ENCODE assay signal across 17 cellular contexts in the genomic region with DNA sequence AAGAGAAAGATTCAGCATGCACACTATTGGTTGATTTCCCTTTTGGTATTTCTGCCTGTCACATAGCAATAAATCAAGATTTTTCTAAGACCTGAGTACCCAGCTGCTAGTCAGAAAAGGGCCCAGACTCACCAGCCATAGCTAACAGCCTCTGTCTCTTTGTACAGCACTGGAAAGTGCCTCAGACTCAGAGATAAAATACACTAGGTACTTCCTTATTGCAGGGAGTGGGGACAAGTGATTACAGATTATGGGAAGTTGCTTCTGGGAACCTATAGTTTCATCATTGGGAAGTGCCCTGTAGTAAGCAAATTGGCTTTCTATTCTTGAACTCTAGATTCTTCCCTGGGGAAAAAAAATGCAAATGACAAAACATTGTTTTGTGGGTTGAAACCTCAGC. TPM values are rescaled to one million over a fixed set of nuclear protein-coding genes. Genes with fewer than 3 reads are reported as not detected.
A peak's percentile ranks its signal among the peaks of the same experiment; 100 is the strongest.
DNase-seq lines count a peak whose midpoint lies in the region; ATAC-seq and TF ChIP-seq lines count a peak whose summit lies in the region.
"Had no signal": no experiment of that assay in that cellular context is flagged by ENCODE, and none has a peak within 500 bp of the region (broad histone marks: within the 10 kb centered on the region; RNA-seq: fewer than 3 reads in every experiment).

A gene (minus strand): TSS at position 171 of the 400 bp plus-strand sequence. CDS start 32 bp downstream, at position 139.

- H3K27ac Mint-ChIP-seq in stimulated activated memory B cell treated with anti-CD40 and anti-IgM and Interleukin-4, amounts not matched to agents 10 μg/mL and 1 μg/mL and 100 μg/mL, for 72 hours, result peak within 1 kb of the TSS; percentile 19
- no peak within 1 kb of the TSS for H3K27ac Mint-ChIP-seq in activated CD8-positive, alpha-beta T cell treated with anti-CD3 and anti-CD28 coated beads for 36 hours

- H3K27me3 ChIP-seq in brain microvascular endothelial cell (replicated peaks), result no peaks in the 10 kb centered on the region

- H3K4me3 Mint-ChIP-seq in stimulated activated memory B cell treated with anti-CD40 and anti-IgM and Interleukin-4, amounts not matched to agents 10 μg/mL and 1 μg/mL and 100 μg/mL, for 72 hours, result no peak within 1 kb of the TSS
- no peak within 1 kb of the TSS for H3K4me3 Mint-ChIP-seq in activated CD8-positive, alpha-beta T cell treated with anti-CD3 and anti-CD28 coated beads for 36 hours

- CTCF ChIA-PET in activated CD8-positive, alpha-beta T cell treated with anti-CD3 and anti-CD28 coated beads for 36 hours (lab: Charles Lee), result no interaction called here

- no peak within 1 kb of the TSS for H3K4me3 ChIP-seq in brain microvascular endothelial cell (ENCODE audit: low read depth, low read length)
- H3K4me3 ChIP-seq: A549 had no signal

- DNase-seq in NOMO-1 (lab: John Stamatoyannopoulos, UW; ENCODE audit: unreplicated experiment in 2 of 2) (peak; percentile 29 to 44), NOMO-1 treated with dmso at 0.1 percent for 144 hours (lab: John Stamatoyannopoulos, UW; ENCODE audit: unreplicated experiment) (no peak), MV-4-11 (lab: John Stamatoyannopoulos, UW) (peak; percentile 58), epithelial cell of prostate (ENCODE audit: low read depth, low spot score) (no peak), brain microvascular endothelial cell (no peak), NCI-H524 (lab: John Stamatoyannopoulos, UW) (no peak)
- no peak for DNase-seq in activated CD8-positive, alpha-beta T cell treated with anti-CD3 and anti-CD28 coated beads for 36 hours
- DNase-seq: activated naive CD4-positive, alpha-beta T cell; NCI-H226; stimulated activated CD4-positive, alpha-beta T cell treated with anti-CD3 and anti-CD28 coated beads, Interleukin-12 subunit alpha, Interleukin-12 subunit beta, amount 100 ng/mL, for 4 hours; T-helper 2 cell had no signal

- in situ Hi-C loops in brain microvascular endothelial cell (cut with HindIII; ENCODE audit: low pct_ligation_motif_present, low sequenced_read_pairs), result no loop called here

- intact Hi-C loops in activated CD8-positive, alpha-beta T cell treated with anti-CD3 and anti-CD28 coated beads for 36 hours (cut with micrococcal nuclease), result no loop called here

- no peaks in the 10 kb centered on the region for H3K27me3 Mint-ChIP-seq in stimulated activated memory B cell treated with anti-CD40 and anti-IgM and Interleukin-4, amounts not matched to agents 10 μg/mL and 1 μg/mL and 100 μg/mL, for 72 hours
- H3K27me3 Mint-ChIP-seq in activated CD8-positive, alpha-beta T cell treated with anti-CD3 and anti-CD28 coated beads for 36 hours, result no peaks in the 10 kb centered on the region

- H3K27ac ChIP-seq in epithelial cell of prostate, result peak within 1 kb of the TSS; percentile 1
- no peak within 1 kb of the TSS for H3K27ac ChIP-seq in brain microvascular endothelial cell
- H3K27ac ChIP-seq: A549 had no signal

- no peak for ATAC-seq in stimulated activated memory B cell treated with anti-CD40 and anti-IgM and Interleukin-4, amounts not matched to agents 10 μg/mL and 1 μg/mL and 100 μg/mL, for 72 hours
- no peak for ATAC-seq in activated CD8-positive, alpha-beta T cell treated with anti-CD3 and anti-CD28 coated beads for 36 hours
- ATAC-seq: A549 had no signal

- POLR2A ChIA-PET in activated CD8-positive, alpha-beta T cell treated with anti-CD3 and anti-CD28 coated beads for 36 hours (lab: Charles Lee), result no interaction called here

- no peak for TF ChIP-seq CTCF in brain microvascular endothelial cell (IDR thresholded peaks at IDR 0.05; ENCODE audit: low read depth, low read length, missing control alignments)
- no peak for TF ChIP-seq CTCF in activated CD8-positive, alpha-beta T cell treated with anti-CD3 and anti-CD28 coated beads for 36 hours (IDR thresholded peaks at IDR 0.05)

- no peaks in the 10 kb centered on the region for H3K9me3 Mint-ChIP-seq in stimulated activated memory B cell treated with anti-CD40 and anti-IgM and Interleukin-4, amounts not matched to agents 10 μg/mL and 1 μg/mL and 100 μg/mL, for 72 hours
- H3K9me3 Mint-ChIP-seq in activated CD8-positive, alpha-beta T cell treated with anti-CD3 and anti-CD28 coated beads for 36 hours, result peaks cover 1% of the 10 kb centered on the region

- peaks cover 35% of the 10 kb centered on the region for H3K36me3 Mint-ChIP-seq in stimulated activated memory B cell treated with anti-CD40 and anti-IgM and Interleukin-4, amounts not matched to agents 10 μg/mL and 1 μg/mL and 100 μg/mL, for 72 hours
- peaks cover 15% of the 10 kb centered on the region for H3K36me3 Mint-ChIP-seq in activated CD8-positive, alpha-beta T cell treated with anti-CD3 and anti-CD28 coated beads for 36 hours (ENCODE audit: low read depth)

- peaks cover 38% of the 10 kb centered on the region for H3K4me1 Mint-ChIP-seq in stimulated activated memory B cell treated with anti-CD40 and anti-IgM and Interleukin-4, amounts not matched to agents 10 μg/mL and 1 μg/mL and 100 μg/mL, for 72 hours
- H3K4me1 Mint-ChIP-seq in activated CD8-positive, alpha-beta T cell treated with anti-CD3 and anti-CD28 coated beads for 36 hours (ENCODE audit: low read depth), result peaks cover 7% of the 10 kb centered on the region

- no peaks in the 10 kb centered on the region for H3K36me3 ChIP-seq in brain microvascular endothelial cell (replicated peaks)

RNA-seq across cellular contexts. Expression of the gene that starts here (rescaled TPM):
- total RNA-seq in activated CD8-positive, alpha-beta T cell treated with anti-CD3 and anti-CD28 coated beads for 36 hours, result not detected
- total RNA-seq: bronchial epithelial cell, Daoy, endothelial cell of umbilical vein, H1 had no signal

Comparison
In these comparisons a context has a peak if more than half of its experiments do, and no peak if none do; other contexts are left out.
1. DNase-seq: peak in NOMO-1 (2 of 2) and MV-4-11 (single experiment); none in NOMO-1 treated with dmso at 0.1 percent for 144 hours (single experiment), epithelial cell of prostate (single experiment), brain microvascular endothelial cell (single experiment), activated CD8-positive, alpha-beta T cell treated with anti-CD3 and anti-CD28 coated beads for 36 hours (single experiment) and NCI-H524 (0 of 2).